Comparison of ENCODE assay signal across 8 cellular contexts in genomic region chr1:155050560-155051341, GRCh38. TPM values are rescaled to one million over a fixed set of nuclear protein-coding genes. Genes with fewer than 3 reads are reported as not detected.
DNase-seq lines count a peak whose midpoint lies in the region; ATAC-seq, FAIRE-seq and TF ChIP-seq lines count a peak whose summit lies in the region.

Gene ADAM15, plus strand, starts transcription at chr1:155051316. Its CDS starts 71 bp downstream, at chr1:155051387.

- H3K9me3 ChIP-seq in pancreas (no peaks in the 10 kb centered on the region), thyroid gland (no peaks in the 10 kb centered on the region)

- H3K27me3 Mint-ChIP-seq in activated naive CD8-positive, alpha-beta T cell = no peaks in the 10 kb centered on the region

- no peaks in the 10 kb centered on the region for H3K36me3 Mint-ChIP-seq in activated naive CD8-positive, alpha-beta T cell

- H3K4me1 Mint-ChIP-seq in activated naive CD8-positive, alpha-beta T cell (ENCODE audit: low read depth) = peaks cover 17% of the 10 kb centered on the region

- H3K9me3 Mint-ChIP-seq in activated naive CD8-positive, alpha-beta T cell (ENCODE audit: low read depth) = no peaks in the 10 kb centered on the region

- peak; percentile 86 for DNase-seq in DMS153 treated with DMSO at 0.1 percent for 48 hours (lab: John Stamatoyannopoulos, UW; ENCODE audit: unreplicated experiment)
- DNase-seq in LNCaP clone FGC (ENCODE audit: low read depth) = no peak
- DNase-seq in SKM-1 (lab: John Stamatoyannopoulos, UW; ENCODE audit: unreplicated experiment) = peak; percentile 90
- peak; percentile 50 to 92 (median 85) for DNase-seq in head of caudate nucleus
- peak; percentile 77 to 98 (median 89) for DNase-seq in pancreas
- DNase-seq in thyroid gland = peak; percentile 70 to 77

- no peak within 1 kb of the TSS for H3K27ac Mint-ChIP-seq in activated naive CD8-positive, alpha-beta T cell

- H3K27ac ChIP-seq in pancreas (peak within 1 kb of the TSS; percentile 68 to 85 (median 76)), thyroid gland (peak within 1 kb of the TSS; percentile 67 to 84 (median 83))

- peaks cover 0 to 15% (median 4%) of the 10 kb centered on the region in 3 donors for H3K4me1 ChIP-seq in pancreas
- H3K4me1 ChIP-seq in thyroid gland = peaks cover 9 to 28% of the 10 kb centered on the region in 2 donors

- intact Hi-C loops in head of caudate nucleus (cut with DNase I) = no loop called here
- intact Hi-C loops in pancreas (cut with DNase I) = no loop called here
- intact Hi-C loops in thyroid gland (cut with DNase I) = loop anchor here (5.0 kb wide), 1 partner anchor 78 kb away; the partner anchor contains the start of genes CKS1B and SHC1

- peak; percentile 52 for ATAC-seq in GM21717 (IDR thresholded peaks at IDR 0.05; ENCODE audit: unreplicated experiment)
- ATAC-seq in pancreas = peak; percentile 85 to 93 (median 90)

- TF ChIP-seq CTCF in LNCaP clone FGC (IDR thresholded peaks at IDR 0.05; ENCODE audit: control insufficient read depth, extremely low read depth, insufficient read depth) (peak; percentile 91), pancreas (IDR thresholded peaks at IDR 0.05) (peak; percentile 77 to 96 (median 90)), thyroid gland (IDR thresholded peaks at IDR 0.05) (peak; percentile 64 to 87 (median 74))

- FAIRE-seq in pancreas (lab: Jason Lieb, UNC) = no peak

- peak within 1 kb of the TSS; percentile 98 for H3K4me3 ChIP-seq in LNCaP clone FGC (ENCODE audit: low read depth, low read length)
- H3K4me3 ChIP-seq in pancreas = peak within 1 kb of the TSS; percentile 64 to 78 (median 71)
- peak within 1 kb of the TSS; percentile 54 to 56 (median 55) for H3K4me3 ChIP-seq in thyroid gland (replicated peaks in 1 of 3)

- peak within 1 kb of the TSS; percentile 88 for H3K4me3 Mint-ChIP-seq in activated naive CD8-positive, alpha-beta T cell

- H3K27me3 ChIP-seq in pancreas (no peaks in the 10 kb centered on the region), thyroid gland (no peaks in the 10 kb centered on the region)

- H3K36me3 ChIP-seq in pancreas (no peaks in the 10 kb centered on the region), thyroid gland (peaks cover 0 to 1% of the 10 kb centered on the region in 2 donors)

- TF ChIP-seq POLR2A in thyroid gland (IDR thresholded peaks at IDR 0.05) = no peak

- 1% methylated on average over 61 to 99 of the region's 99 CpGs for WGBS in pancreas, 2 donors
- 4 to 6% methylated on average over 15 to 25 of the region's 99 CpGs for WGBS in thyroid gland, 2 donors

RNA-seq across cellular contexts. Expression of gene ADAM15, which starts in this region (rescaled TPM):
- 10 to 100 TPM; 23.7 to 37.6 (median 33.2) TPM for total RNA-seq in pancreas
- 100 to 1,000 TPM; 114 to 125 TPM for polyA plus RNA-seq in pancreas
- 10 to 100 TPM; 51.3 to 75.5 (median 65.6) TPM for total RNA-seq in thyroid gland
